In genomic region chr3:154430014-154430413, GRCh38 we compare ENCODE assay signal across 15 cellular contexts. TPM values are rescaled to one million over a fixed set of nuclear protein-coding genes. Genes with fewer than 3 reads are reported as not detected.
DNase-seq lines count a peak whose midpoint lies in the region; ATAC-seq and TF ChIP-seq lines count a peak whose summit lies in the region.
"Had no signal": no experiment of that assay in that cellular context is flagged by ENCODE, and none has a peak within 500 bp of the region (broad histone marks: within the 10 kb centered on the region; RNA-seq: fewer than 3 reads in every experiment).

Gene GPR149 (minus strand): TSS chr3:154430190. CDS start chr3:154429615, 575 bp downstream.

- ATAC-seq in foreskin keratinocyte (peak; percentile 47), HG03460 (IDR thresholded peaks at IDR 0.05; ENCODE audit: unreplicated experiment) (no peak)
- no peak for ATAC-seq in activated T-cell treated with anti-CD3 and anti-CD28 coated beads, Interleukin-2, amount 50 U/mL, for 4 hours
- ATAC-seq: activated CD8-positive, alpha-beta T cell treated with anti-CD3 and anti-CD28 coated beads for 36 hours had no signal

- no peaks in the 10 kb centered on the region for H3K36me3 Mint-ChIP-seq in progenitor cell of endocrine pancreas (ENCODE audit: insufficient read depth)
- no peaks in the 10 kb centered on the region for H3K36me3 Mint-ChIP-seq in activated T-cell treated with anti-CD3 and anti-CD28 coated beads, Interleukin-2, amount 50 U/mL, for 4 hours (ENCODE audit: insufficient read depth)
- H3K36me3 Mint-ChIP-seq: activated naive CD8-positive, alpha-beta T cell treated with anti-CD3 and anti-CD28 coated beads, Interleukin-2, amount 10 ng/mL, durations not matched to agents 7 days and 5 days had no signal

- H3K4me3 ChIP-seq in HEK293 (ENCODE audit: low read depth, low read length) = peak within 1 kb of the TSS; percentile 14; the same call in 1 of the 2 replicates
- H3K4me3 ChIP-seq: GM23248 had no signal

- no peaks in the 10 kb centered on the region for H3K9me3 ChIP-seq in HEK293 (ENCODE audit: control insufficient read depth, insufficient read depth, low read depth, low read length)

- peak within 1 kb of the TSS; percentile 64 for H3K4me3 Mint-ChIP-seq in progenitor cell of endocrine pancreas (ENCODE audit: low read depth)
- H3K4me3 Mint-ChIP-seq in activated T-cell treated with anti-CD3 and anti-CD28 coated beads, Interleukin-2, amount 50 U/mL, for 4 hours = no peak within 1 kb of the TSS
- H3K4me3 Mint-ChIP-seq: activated CD8-positive, alpha-beta T cell treated with anti-CD3 and anti-CD28 coated beads for 36 hours; activated naive CD8-positive, alpha-beta T cell treated with anti-CD3 and anti-CD28 coated beads, Interleukin-2, amount 10 ng/mL, durations not matched to agents 7 days and 5 days had no signal

- H3K27ac Mint-ChIP-seq in progenitor cell of endocrine pancreas = no peak within 1 kb of the TSS
- H3K27ac Mint-ChIP-seq: activated CD8-positive, alpha-beta T cell treated with anti-CD3 and anti-CD28 coated beads for 36 hours; activated naive CD8-positive, alpha-beta T cell treated with anti-CD3 and anti-CD28 coated beads, Interleukin-2, amount 10 ng/mL, durations not matched to agents 7 days and 5 days had no signal

- POLR2A ChIA-PET in HEK293 (lab: Yijun Ruan, JAX) = no interaction called here

- peak; percentile 74 for DNase-seq in NCI-H748 (lab: John Stamatoyannopoulos, UW; ENCODE audit: unreplicated experiment)
- peak in 1 of 2 donors; percentile 33 for DNase-seq in foreskin keratinocyte
- DNase-seq in progenitor cell of endocrine pancreas (ENCODE audit: low spot score, unreplicated experiment) = no peak
- no peak for DNase-seq in AG08396 (ENCODE audit: low spot score)
- no peak for DNase-seq in activated T-cell treated with anti-CD3 and anti-CD28 coated beads, Interleukin-2, amount 50 U/mL, for 4 hours
- no peak for DNase-seq in hippocampal formation (lab: John Stamatoyannopoulos, UW)
- DNase-seq: activated CD8-positive, alpha-beta T cell treated with anti-CD3 and anti-CD28 coated beads for 36 hours; activated naive CD8-positive, alpha-beta T cell treated with anti-CD3 and anti-CD28 coated beads, Interleukin-2, amount 10 ng/mL, durations not matched to agents 7 days and 5 days; EL; GM23248; NCI-H2029 treated with DMSO at 0.1 percent for 48 hours; small intestine had no signal

- H3K27me3 Mint-ChIP-seq in progenitor cell of endocrine pancreas = peaks cover 58% of the 10 kb centered on the region
- peaks cover 39% of the 10 kb centered on the region for H3K27me3 Mint-ChIP-seq in activated T-cell treated with anti-CD3 and anti-CD28 coated beads, Interleukin-2, amount 50 U/mL, for 4 hours (ENCODE audit: low read depth)

- H3K4me1 Mint-ChIP-seq in progenitor cell of endocrine pancreas (ENCODE audit: low read depth) = peaks cover 18% of the 10 kb centered on the region
- no peaks in the 10 kb centered on the region for H3K4me1 Mint-ChIP-seq in activated T-cell treated with anti-CD3 and anti-CD28 coated beads, Interleukin-2, amount 50 U/mL, for 4 hours (ENCODE audit: low read depth)

- H3K27ac ChIP-seq in HEK293 (ENCODE audit: extremely low read depth, low read depth, low read length) (no peak within 1 kb of the TSS), foreskin keratinocyte (no peak within 1 kb of the TSS)
- H3K27ac ChIP-seq: GM23248, SK-N-MC had no signal

- H3K27me3 ChIP-seq in foreskin keratinocyte = peaks cover 61% of the 10 kb centered on the region

- H3K9me3 Mint-ChIP-seq in progenitor cell of endocrine pancreas (ENCODE audit: low read depth) = no peaks in the 10 kb centered on the region
- no peaks in the 10 kb centered on the region for H3K9me3 Mint-ChIP-seq in activated T-cell treated with anti-CD3 and anti-CD28 coated beads, Interleukin-2, amount 50 U/mL, for 4 hours
- H3K9me3 Mint-ChIP-seq: activated CD8-positive, alpha-beta T cell treated with anti-CD3 and anti-CD28 coated beads for 36 hours; activated naive CD8-positive, alpha-beta T cell treated with anti-CD3 and anti-CD28 coated beads, Interleukin-2, amount 10 ng/mL, durations not matched to agents 7 days and 5 days had no signal

- CTCF ChIA-PET in HEK293 (lab: Yijun Ruan, JAX) = interaction anchor here (0.6 to 1.2 kb wide), 3 partner anchors 107 to 413 kb away, joined by 3 to 4 read pairs (median 3); no protein-coding TSS in a partner anchor

- TF ChIP-seq CTCF in HEK293 (tag by site-specific recombination; IDR thresholded peaks at IDR 0.05) (no peak; the same call in 1 of the 2 replicates), foreskin keratinocyte (conservative IDR thresholded peaks at IDR 0.05) (peak; percentile 33), progenitor cell of endocrine pancreas (IDR thresholded peaks at IDR 0.05; ENCODE audit: unreplicated experiment) (no peak)

- H3K4me1 ChIP-seq in HEK293 (ENCODE audit: control insufficient read depth, insufficient read depth, low read length) (no peaks in the 10 kb centered on the region), foreskin keratinocyte (no peaks in the 10 kb centered on the region)

- no peaks in the 10 kb centered on the region for H3K36me3 ChIP-seq in HEK293 (ENCODE audit: control insufficient read depth in 2 of 2, insufficient read depth in 1 of 2, low read length in 2 of 2)

TF ChIP-seq in HEK293, 187 proteins besides CTCF, POLR2A, EP300 and RAD21 (continues in another document):
- TF ChIP-seq KLF7 (tag by site-specific recombination; IDR thresholded peaks at IDR 0.05; ENCODE audit: borderline replicate concordance) = no peak
- TF ChIP-seq ZNF311 (tag by site-specific recombination; IDR thresholded peaks at IDR 0.05; ENCODE audit: borderline replicate concordance) = no peak
- peak; percentile 11; the same call in 1 of the 2 replicates for TF ChIP-seq ZNF654 (tag by site-specific recombination; IDR thresholded peaks at IDR 0.05; ENCODE audit: low read depth)
- TF ChIP-seq ZNF202 (tag by site-specific recombination; IDR thresholded peaks at IDR 0.05; ENCODE audit: borderline replicate concordance) = no peak
- TF ChIP-seq PRDM10 (tag by site-specific recombination; IDR thresholded peaks at IDR 0.05) = peak; percentile 70
- TF ChIP-seq ZSCAN5A (tag by site-specific recombination; IDR thresholded peaks at IDR 0.05) = no peak
- TF ChIP-seq ZNF148 (tag by site-specific recombination; IDR thresholded peaks at IDR 0.05; ENCODE audit: borderline replicate concordance) = no peak
- TF ChIP-seq ZNF175 (tag by site-specific recombination; IDR thresholded peaks at IDR 0.05) = no peak

RNA-seq across cellular contexts. Expression of gene GPR149, which starts in this region (rescaled TPM):
- total RNA-seq in foreskin keratinocyte (not detected in 2 replicates), progenitor cell of endocrine pancreas (not detected in 2 replicates)
- polyA plus RNA-seq in foreskin keratinocyte = not detected in 2 replicates
- total RNA-seq in activated T-cell treated with anti-CD3 and anti-CD28 coated beads, Interleukin-2, amount 50 U/mL, for 4 hours = not detected
- total RNA-seq: activated CD8-positive, alpha-beta T cell treated with anti-CD3 and anti-CD28 coated beads for 36 hours; activated naive CD8-positive, alpha-beta T cell treated with anti-CD3 and anti-CD28 coated beads, Interleukin-2, amount 10 ng/mL, durations not matched to agents 7 days and 5 days; GM23248 had no signal
- polyA plus RNA-seq: GM23248 had no signal

Comparison
In these comparisons a context has a peak if more than half of its experiments do, and no peak if none do; other contexts are left out.
1. Peak in ATAC-seq in foreskin keratinocyte; RNA of the gene not detected or under 1 TPM.